ENCODE assay signal across 1 cellular context in genomic region chr4:150491132-150492049, GRCh38.
TF ChIP-seq lines count a peak whose summit lies in the region.

No MANE protein-coding gene starts in this region.

TF ChIP-seq in K562, 482 proteins besides CTCF, POLR2A, EP300 and RAD21 (continued from another document):
- no peak for TF ChIP-seq STAT6 (CRISPR knock-in tag; IDR thresholded peaks at IDR 0.05)
- no peak for TF ChIP-seq HMG20A (CRISPR knock-in tag; conservative IDR thresholded peaks at IDR 0.05)
- no peak for TF ChIP-seq ZBTB17 (CRISPR knock-in tag; IDR thresholded peaks at IDR 0.05)
- TF ChIP-seq, protein P1, sequence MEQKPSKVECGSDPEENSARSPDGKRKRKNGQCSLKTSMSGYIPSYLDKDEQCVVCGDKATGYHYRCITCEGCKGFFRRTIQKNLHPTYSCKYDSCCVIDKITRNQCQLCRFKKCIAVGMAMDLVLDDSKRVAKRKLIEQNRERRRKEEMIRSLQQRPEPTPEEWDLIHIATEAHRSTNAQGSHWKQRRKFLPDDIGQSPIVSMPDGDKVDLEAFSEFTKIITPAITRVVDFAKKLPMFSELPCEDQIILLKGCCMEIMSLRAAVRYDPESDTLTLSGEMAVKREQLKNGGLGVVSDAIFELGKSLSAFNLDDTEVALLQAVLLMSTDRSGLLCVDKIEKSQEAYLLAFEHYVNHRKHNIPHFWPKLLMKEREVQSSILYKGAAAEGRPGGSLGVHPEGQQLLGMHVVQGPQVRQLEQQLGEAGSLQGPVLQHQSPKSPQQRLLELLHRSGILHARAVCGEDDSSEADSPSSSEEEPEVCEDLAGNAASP (IDR thresholded peaks at IDR 0.05): no peak
- no peak for TF ChIP-seq HMGN3 (IDR thresholded peaks at IDR 0.05; ENCODE audit: borderline replicate concordance, extremely low read depth, insufficient read length, low read depth, low read length)
- peak; percentile 56 for TF ChIP-seq ZNF316 (IDR thresholded peaks at IDR 0.05)
- TF ChIP-seq C11orf30 (IDR thresholded peaks at IDR 0.05; ENCODE audit: low read depth): peak; percentile 58; the same call in 1 of the 2 replicates
- TF ChIP-seq POLR2AphosphoS2 (IDR thresholded peaks at IDR 0.05; ENCODE audit: low read length): no peak
- TF ChIP-seq ZNF24 (IDR thresholded peaks at IDR 0.05): no peak
- no peak for TF ChIP-seq RFX5 (IDR thresholded peaks at IDR 0.05; ENCODE audit: low read depth, low read length)
- TF ChIP-seq, protein P2, sequence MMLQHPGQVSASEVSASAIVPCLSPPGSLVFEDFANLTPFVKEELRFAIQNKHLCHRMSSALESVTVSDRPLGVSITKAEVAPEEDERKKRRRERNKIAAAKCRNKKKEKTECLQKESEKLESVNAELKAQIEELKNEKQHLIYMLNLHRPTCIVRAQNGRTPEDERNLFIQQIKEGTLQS (IDR thresholded peaks at IDR 0.05): peak; percentile 66; the same call in 1 of the 2 replicates
- TF ChIP-seq, protein P2 (CRISPR knock-in tag; conservative IDR thresholded peaks at IDR 0.05): no peak
- no peak for TF ChIP-seq IRF2 (CRISPR knock-in tag; IDR thresholded peaks at IDR 0.05)
- no peak for TF ChIP-seq ZC3H4 (CRISPR knock-in tag; IDR thresholded peaks at IDR 0.05; ENCODE audit: borderline replicate concordance)
- 0 out of 2 replicates have a peak, but pooled peaks have one; percentile 27 for TF ChIP-seq CEBPB (tag; IDR thresholded peaks at IDR 0.05)
- no peak for TF ChIP-seq FOSL1 (tag; conservative IDR thresholded peaks at IDR 0.05)
- TF ChIP-seq HNRNPLL (IDR thresholded peaks at IDR 0.05; ENCODE audit: low read depth, low read length, poor library complexity, severe bottlenecking): no peak
- TF ChIP-seq SFPQ (IDR thresholded peaks at IDR 0.05; ENCODE audit: low read depth, low read length): no peak
- TF ChIP-seq, protein P3, sequence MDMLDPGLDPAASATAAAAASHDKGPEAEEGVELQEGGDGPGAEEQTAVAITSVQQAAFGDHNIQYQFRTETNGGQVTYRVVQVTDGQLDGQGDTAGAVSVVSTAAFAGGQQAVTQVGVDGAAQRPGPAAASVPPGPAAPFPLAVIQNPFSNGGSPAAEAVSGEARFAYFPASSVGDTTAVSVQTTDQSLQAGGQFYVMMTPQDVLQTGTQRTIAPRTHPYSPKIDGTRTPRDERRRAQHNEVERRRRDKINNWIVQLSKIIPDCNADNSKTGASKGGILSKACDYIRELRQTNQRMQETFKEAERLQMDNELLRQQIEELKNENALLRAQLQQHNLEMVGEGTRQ (CRISPR knock-in tag; IDR thresholded peaks at IDR 0.05): no peak
- no peak for TF ChIP-seq TAF7 (tag; IDR thresholded peaks at IDR 0.05)
- TF ChIP-seq SLC30A9 (CRISPR knock-in tag; IDR thresholded peaks at IDR 0.05): no peak
- TF ChIP-seq MAFG (tag; conservative IDR thresholded peaks at IDR 0.05): 0 out of 2 replicates have a peak, but pooled peaks have one; percentile 17
- no peak for TF ChIP-seq TRIM28 (IDR thresholded peaks at IDR 0.05)
- TF ChIP-seq ETV5 (CRISPR knock-in tag; IDR thresholded peaks at IDR 0.05; ENCODE audit: low read depth): no peak
- TF ChIP-seq CEBPG (CRISPR knock-in tag; IDR thresholded peaks at IDR 0.05): no peak
- TF ChIP-seq CEBPG (tag; conservative IDR thresholded peaks at IDR 0.05 in 1 of 2, IDR thresholded peaks at IDR 0.05 in 1 of 2): peak; percentile 57 to 75
- no peak for TF ChIP-seq PHF8 (IDR thresholded peaks at IDR 0.05; ENCODE audit: borderline replicate concordance, low read length)
- no peak for TF ChIP-seq ILK (tag; IDR thresholded peaks at IDR 0.05; ENCODE audit: borderline replicate concordance, low read depth)
- no peak for TF ChIP-seq GTF2F1 (IDR thresholded peaks at IDR 0.05; ENCODE audit: low read depth, low read length)
- TF ChIP-seq SMAD2 (IDR thresholded peaks at IDR 0.05; ENCODE audit: low read depth, low read length): no peak
- TF ChIP-seq, protein P4, sequence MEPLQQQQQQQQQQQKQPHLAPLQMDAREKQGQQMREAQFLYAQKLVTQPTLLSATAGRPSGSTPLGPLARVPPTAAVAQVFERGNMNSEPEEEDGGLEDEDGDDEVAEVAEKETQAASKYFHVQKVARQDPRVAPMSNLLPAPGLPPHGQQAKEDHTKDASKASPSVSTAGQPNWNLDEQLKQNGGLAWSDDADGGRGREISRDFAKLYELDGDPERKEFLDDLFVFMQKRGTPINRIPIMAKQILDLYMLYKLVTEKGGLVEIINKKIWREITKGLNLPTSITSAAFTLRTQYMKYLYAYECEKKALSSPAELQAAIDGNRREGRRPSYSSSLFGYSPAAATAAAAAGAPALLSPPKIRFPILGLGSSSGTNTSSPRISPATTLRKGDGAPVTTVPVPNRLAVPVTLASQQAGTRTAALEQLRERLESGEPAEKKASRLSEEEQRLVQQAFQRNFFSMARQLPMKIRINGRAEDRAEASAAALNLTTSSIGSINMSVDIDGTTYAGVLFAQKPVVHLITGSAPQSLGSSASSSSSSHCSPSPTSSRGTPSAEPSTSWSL (CRISPR knock-in tag; IDR thresholded peaks at IDR 0.05; ENCODE audit: borderline replicate concordance): no peak
- no peak for TF ChIP-seq BRD9 (IDR thresholded peaks at IDR 0.05; ENCODE audit: low read depth, partially characterized antibody)
